ENCODE assay signal across 8 cellular contexts in genomic region chr14:73713206-73713803, GRCh38. TPM values are rescaled to one million over a fixed set of nuclear protein-coding genes. Genes with fewer than 3 reads are reported as not detected.
DNase-seq lines count a peak whose midpoint lies in the region; ATAC-seq, FAIRE-seq and TF ChIP-seq lines count a peak whose summit lies in the region.

No MANE protein-coding gene starts in this region.

- peak overlapping the region; percentile 92 for H3K27ac ChIP-seq in ectodermal cell (ENCODE audit: insufficient read depth, low read depth, low read length, poor library complexity, severe bottlenecking)

- no peak for ATAC-seq in GM19467 (IDR thresholded peaks at IDR 0.05; ENCODE audit: unreplicated experiment)

- FAIRE-seq in GM18507 (lab: Jason Lieb, UNC), result peak; percentile 66

- peak overlapping the region; percentile 98 for H3K27ac Mint-ChIP-seq in nephron progenitor cell

- H3K36me3 ChIP-seq in ectodermal cell (ENCODE audit: control insufficient read depth, insufficient read depth, low read length), result no peaks in the 10 kb centered on the region

- H3K9me3 Mint-ChIP-seq in nephron progenitor cell, result no peaks in the 10 kb centered on the region

- peaks cover 19% of the 10 kb centered on the region for H3K4me1 ChIP-seq in ectodermal cell (ENCODE audit: control insufficient read depth, insufficient read depth, low read length)

- H3K4me1 Mint-ChIP-seq in nephron progenitor cell, result peaks cover 65% of the 10 kb centered on the region

- H3K4me3 ChIP-seq in ectodermal cell (ENCODE audit: insufficient read depth, low read depth, low read length), result peak overlapping the region; percentile 90

- no peak for DNase-seq in GM18507 (ENCODE audit: extremely low spot score, insufficient read length, low read depth)
- DNase-seq in NCI-H345 (lab: John Stamatoyannopoulos, UW), result peak; percentile 55
- DNase-seq in nephron progenitor cell, result no peak
- no peak for DNase-seq in NCI-H2227 (lab: John Stamatoyannopoulos, UW; ENCODE audit: unreplicated experiment)
- no peak for DNase-seq in ecto neural progenitor cell (ENCODE audit: low spot score)
- DNase-seq in GM19240 (ENCODE audit: insufficient read length, low spot score), result no peak

- no peaks in the 10 kb centered on the region for H3K27me3 ChIP-seq in ectodermal cell (ENCODE audit: control insufficient read depth, insufficient read depth, low read length, poor library complexity, severe bottlenecking)

- peak overlapping the region; percentile 97 for H3K4me3 Mint-ChIP-seq in nephron progenitor cell

- no peaks in the 10 kb centered on the region for H3K9me3 ChIP-seq in ectodermal cell (ENCODE audit: control insufficient read depth, low read length)

- no peak for TF ChIP-seq CTCF in nephron progenitor cell (IDR thresholded peaks at IDR 0.05)

- peaks cover 19% of the 10 kb centered on the region for H3K36me3 Mint-ChIP-seq in nephron progenitor cell (ENCODE audit: low read depth)

- peaks cover 13% of the 10 kb centered on the region for H3K27me3 Mint-ChIP-seq in nephron progenitor cell (ENCODE audit: low read depth, poor library complexity)

- WGBS in ectodermal cell, 2 experiments, result 1 to 2% methylated on average over 21 of the region's 21 CpGs

RNA-seq across cellular contexts. Expression of gene PNMA1, which starts 0.9 kb away (rescaled TPM):
- polyA plus RNA-seq in ectodermal cell (2013, experiment 1 of 4), result 74.3 TPM
- polyA plus RNA-seq in ectodermal cell (2013, experiment 2 of 4), result 72.1 TPM
- polyA plus RNA-seq in ectodermal cell (2013, experiment 3 of 4), result 62.6 TPM
- 74.7 TPM for polyA plus RNA-seq in ectodermal cell (2013, experiment 4 of 4)
